ENCODE assay signal across 30 cellular contexts in the genomic region with DNA sequence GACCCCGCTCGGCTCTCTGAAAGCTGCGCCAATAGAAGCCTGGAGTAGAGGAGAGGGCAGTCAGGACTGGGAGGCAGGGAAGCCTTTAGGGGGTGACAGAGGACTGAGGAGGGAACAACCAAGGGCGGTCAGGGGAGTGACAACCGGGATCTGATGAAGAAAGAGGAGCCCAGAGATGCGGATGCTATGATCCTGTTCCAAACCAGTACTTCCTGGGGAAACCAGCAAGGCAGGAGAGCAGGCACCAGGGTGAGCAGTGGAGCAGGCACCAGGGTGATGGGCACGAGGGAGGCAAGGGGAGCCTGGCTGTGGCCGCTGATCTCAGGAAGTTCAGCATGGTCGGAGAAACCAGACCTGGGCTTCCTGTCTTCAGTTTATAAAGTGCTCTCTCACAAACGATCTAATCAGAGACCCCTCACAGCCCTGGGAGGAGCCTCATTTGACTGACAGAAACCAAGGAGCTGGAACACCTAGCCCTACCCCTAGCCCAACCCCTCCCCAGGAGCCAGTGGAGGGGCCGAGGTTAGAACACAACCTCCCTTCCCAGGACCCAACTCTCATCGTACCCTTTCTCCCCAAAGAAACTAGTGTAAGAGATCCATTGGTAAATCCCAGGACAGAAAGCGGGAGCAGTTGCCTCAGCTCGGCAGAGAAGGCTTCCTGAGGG. TPM values are rescaled to one million over a fixed set of nuclear protein-coding genes. Genes with fewer than 3 reads are reported as not detected.
"Had no signal": no experiment of that assay in that cellular context is flagged by ENCODE, and none has a peak within 500 bp of the region (broad histone marks: within the 10 kb centered on the region; RNA-seq: fewer than 3 reads in every experiment).

No MANE protein-coding gene starts in this region.

- H3K9me3 Mint-ChIP-seq: activated B cell treated with CpG ODN at 0.5 μM for 24 hours; activated naive CD4-positive, alpha-beta T cell treated with anti-CD3 and anti-CD28 coated beads for 36 hours; activated naive CD8-positive, alpha-beta T cell treated with anti-CD3 and anti-CD28 coated beads for 36 hours; effector memory CD8-positive, alpha-beta T cell; immature natural killer cell had no signal

- H3K4me1 Mint-ChIP-seq: activated B cell treated with CpG ODN at 0.5 μM for 24 hours; activated naive CD8-positive, alpha-beta T cell treated with anti-CD3 and anti-CD28 coated beads for 36 hours; immature natural killer cell had no signal

- H3K36me3 ChIP-seq: adrenal gland, cardiac muscle cell, gastrocnemius medialis, right atrium auricular region, suprapubic skin, tibial artery, upper lobe of right lung had no signal

- H3K36me3 Mint-ChIP-seq: activated naive CD8-positive, alpha-beta T cell treated with anti-CD3 and anti-CD28 coated beads for 36 hours; immature natural killer cell; naive thymus-derived CD4-positive, alpha-beta T cell had no signal

- ATAC-seq: body of pancreas; effector memory CD8-positive, alpha-beta T cell; gastrocnemius medialis; naive thymus-derived CD4-positive, alpha-beta T cell; T-helper 17 cell; upper lobe of right lung had no signal

- H3K4me3 ChIP-seq: adrenal gland, body of pancreas, cardiac muscle cell, coronary artery, dorsolateral prefrontal cortex, gastrocnemius medialis, right atrium auricular region, smooth muscle cell, suprapubic skin, tibial artery, upper lobe of right lung had no signal

- H3K9me3 ChIP-seq: adrenal gland, body of pancreas, gastrocnemius medialis, right atrium auricular region, suprapubic skin, tibial artery, upper lobe of right lung had no signal

- H3K4me3 Mint-ChIP-seq: activated B cell treated with CpG ODN at 0.5 μM for 24 hours; activated naive CD4-positive, alpha-beta T cell treated with anti-CD3 and anti-CD28 coated beads for 36 hours; activated naive CD8-positive, alpha-beta T cell treated with anti-CD3 and anti-CD28 coated beads for 36 hours; effector memory CD8-positive, alpha-beta T cell; immature natural killer cell; naive thymus-derived CD4-positive, alpha-beta T cell; T-helper 17 cell had no signal

- H3K27ac Mint-ChIP-seq: activated B cell treated with CpG ODN at 0.5 μM for 24 hours; activated naive CD8-positive, alpha-beta T cell treated with anti-CD3 and anti-CD28 coated beads for 36 hours; effector memory CD8-positive, alpha-beta T cell; immature natural killer cell; naive thymus-derived CD4-positive, alpha-beta T cell; T-helper 17 cell had no signal

- H3K4me1 ChIP-seq: adrenal gland, body of pancreas, gastrocnemius medialis, right atrium auricular region, suprapubic skin, tibial artery, upper lobe of right lung had no signal

- H3K4me2 ChIP-seq: smooth muscle cell had no signal

- H3K27ac ChIP-seq: adrenal gland, body of pancreas, cardiac muscle cell, coronary artery, dorsolateral prefrontal cortex, gastrocnemius medialis, right atrium auricular region, suprapubic skin, tibial artery, upper lobe of right lung had no signal

- DNase-seq: activated B cell treated with CpG ODN at 0.5 μM for 24 hours; activated effector memory CD4-positive, alpha-beta T cell treated with anti-CD3 and anti-CD28 coated beads, Interleukin-2, amount 50 U/mL, for 16 hours; activated naive CD4-positive, alpha-beta T cell treated with anti-CD3 and anti-CD28 coated beads for 36 hours; activated naive CD8-positive, alpha-beta T cell treated with anti-CD3 and anti-CD28 coated beads for 36 hours; adrenal gland; aorta; body of pancreas; dorsolateral prefrontal cortex; effector memory CD8-positive, alpha-beta T cell; erythroblast; gastrocnemius medialis; glutamatergic neuron; immature natural killer cell; midbrain; naive thymus-derived CD4-positive, alpha-beta T cell; occipital lobe; stimulated activated CD4-positive, alpha-beta T cell treated with anti-CD3 and anti-CD28 coated beads, Interleukin-15, amount 100 ng/mL, for 24 hours; stimulated activated CD4-positive, alpha-beta T cell treated with anti-CD3 and anti-CD28 coated beads, Interleukin-2, amount 100 ng/mL, for 24 hours; stimulated activated naive CD4-positive, alpha-beta T cell; T-helper 17 cell; T1000; tibial artery; upper lobe of right lung had no signal

- H3K27me3 ChIP-seq: adrenal gland, body of pancreas, cardiac muscle cell, right atrium auricular region had no signal

RNA-seq across cellular contexts. Expression of a gene that starts 34.9 kb away (rescaled TPM):
- total RNA-seq: activated B cell treated with CpG ODN at 0.5 μM for 24 hours; activated naive CD4-positive, alpha-beta T cell treated with anti-CD3 and anti-CD28 coated beads for 36 hours; aorta; body of pancreas; gastrocnemius medialis; lower leg skin; naive thymus-derived CD4-positive, alpha-beta T cell; occipital lobe; pulmonary artery endothelial cell; right atrium auricular region; T-helper 17 cell; upper lobe of right lung had no signal
- polyA plus RNA-seq: aorta; immature natural killer cell; naive thymus-derived CD4-positive, alpha-beta T cell had no signal
